Comparison of ENCODE assay signal across 8 cellular contexts in genomic region chr19:47284324-47284899, GRCh38. TPM values are rescaled to one million over a fixed set of nuclear protein-coding genes. Genes with fewer than 3 reads are reported as not detected.
DNase-seq lines count a peak whose midpoint lies in the region; ATAC-seq and TF ChIP-seq lines count a peak whose summit lies in the region.

No MANE protein-coding gene starts in this region.

- no peak overlapping the region for H3K4me2 ChIP-seq in mammary epithelial cell (ENCODE audit: insufficient read depth, low read depth, low read length)

- CTCF ChIA-PET in activated CD4-positive, alpha-beta T cell treated with anti-CD3 and anti-CD28 coated beads for 36 hours (lab: Charles Lee), result interaction anchor here (0.7 to 1.7 kb wide), 15 partner anchors 10 to 265 kb away, joined by 3 to 8 read pairs (median 4); partner anchors contain the start of genes CCDC9, INAFM1 and NAPA
- CTCF ChIA-PET in mammary epithelial cell (lab: Charles Lee; ENCODE audit: low non-redundant PET), result interaction anchor here (0.7 kb wide), 1 partner anchor 158 kb away, joined by 8 read pairs; no protein-coding TSS in a partner anchor

- H3K27me3 Mint-ChIP-seq in activated CD4-positive, alpha-beta T cell treated with anti-CD3 and anti-CD28 coated beads for 36 hours, result no peaks in the 10 kb centered on the region

- H3K9me3 ChIP-seq in mammary epithelial cell (replicated peaks; ENCODE audit: insufficient read depth, low read length) (no peaks in the 10 kb centered on the region), liver (ENCODE audit: control insufficient read depth in 4 of 4, low read length in 3 of 4) (no peaks in the 10 kb centered on the region), upper lobe of right lung (no peaks in the 10 kb centered on the region)

- H3K4me1 ChIP-seq in mammary epithelial cell (ENCODE audit: insufficient read depth, low read length) (peaks cover 6% of the 10 kb centered on the region), liver (ENCODE audit: control insufficient read depth in 4 of 4, insufficient read depth in 4 of 4, low read length in 3 of 4) (peaks cover 0 to 5% (median 1%) of the 10 kb centered on the region in 4 donors), upper lobe of right lung (no peaks in the 10 kb centered on the region)

- H3K36me3 ChIP-seq in mammary epithelial cell (ENCODE audit: insufficient read depth, low read length) (no peaks in the 10 kb centered on the region), liver (ENCODE audit: control insufficient read depth in 4 of 4, insufficient read depth in 3 of 4, low read depth in 1 of 4, low read length in 3 of 4) (no peaks in the 10 kb centered on the region), upper lobe of right lung (no peaks in the 10 kb centered on the region)

- H2AFZ ChIP-seq in mammary epithelial cell (ENCODE audit: low read depth, low read length), result no peak overlapping the region

- H3K27me3 ChIP-seq in mammary epithelial cell (ENCODE audit: insufficient read depth, low read length) (no peaks in the 10 kb centered on the region), liver (ENCODE audit: control insufficient read depth in 4 of 4, insufficient read depth in 4 of 4, low read length in 3 of 4) (no peaks in the 10 kb centered on the region), upper lobe of right lung (no peaks in the 10 kb centered on the region)

- TF ChIP-seq RAD21 in liver (IDR thresholded peaks at IDR 0.05), result peak; percentile 78 to 80

- no TSS peak for BruUV-seq in mammary epithelial cell (replicated peaks; lab: Mats Ljungman, UMichigan)

- no peaks in the 10 kb centered on the region for H3K36me3 Mint-ChIP-seq in activated CD4-positive, alpha-beta T cell treated with anti-CD3 and anti-CD28 coated beads for 36 hours (ENCODE audit: low read depth)

- TF ChIP-seq CTCF in mammary epithelial cell (conservative IDR thresholded peaks at IDR 0.05 in 1 of 2, IDR thresholded peaks at IDR 0.05 in 1 of 2; ENCODE audit: extremely low read depth in 1 of 2, insufficient read depth in 1 of 2, low read depth in 1 of 2, low read length in 2 of 2) (peak; percentile 77 to 90), liver (IDR thresholded peaks at IDR 0.05; ENCODE audit: low read depth, low read length, missing input control) (peak; percentile 96), upper lobe of right lung (IDR thresholded peaks at IDR 0.05) (peak; percentile 85)

- H3K79me2 ChIP-seq in mammary epithelial cell (ENCODE audit: insufficient read depth, low read length), result no peaks in the 10 kb centered on the region

- DNase-seq in activated CD4-positive, alpha-beta T cell treated with anti-CD3 and anti-CD28 coated beads for 36 hours, result peak; percentile 45
- DNase-seq in activated CD4-positive, alpha-beta T cell treated with anti-CD3 and anti-CD28 coated beads, Interleukin-2, amount 50 U/mL, for 1 hour, result no peak
- peak; percentile 67 for DNase-seq in Jurkat, Clone E6-1 (ENCODE audit: low read depth, low spot score)
- peak; percentile 75 for DNase-seq in OCI-M1 (lab: John Stamatoyannopoulos, UW)
- peak; percentile 37 for DNase-seq in mammary epithelial cell
- no peak for DNase-seq in upper lobe of right lung
- DNase-seq in NK-92 (lab: John Stamatoyannopoulos, UW; ENCODE audit: unreplicated experiment), result no peak

- H3K9me3 Mint-ChIP-seq in activated CD4-positive, alpha-beta T cell treated with anti-CD3 and anti-CD28 coated beads for 36 hours (ENCODE audit: low read depth), result no peaks in the 10 kb centered on the region

- POLR2A ChIA-PET in activated CD4-positive, alpha-beta T cell treated with anti-CD3 and anti-CD28 coated beads for 36 hours (lab: Charles Lee), result no interaction called here

- no peak for ATAC-seq in activated CD4-positive, alpha-beta T cell treated with anti-CD3 and anti-CD28 coated beads for 36 hours
- ATAC-seq in upper lobe of right lung, result peak; percentile 70

- dilution Hi-C loops in mammary epithelial cell (cut with HindIII; ENCODE audit: low sequenced_read_pairs), result no loop called here

- no peak overlapping the region for H3K27ac Mint-ChIP-seq in activated CD4-positive, alpha-beta T cell treated with anti-CD3 and anti-CD28 coated beads for 36 hours

- in situ Hi-C loops in mammary epithelial cell (cut with MboI; ENCODE audit: low sequenced_read_pairs in 2 of 2), result loop anchor here in 1 of 2 donors (25.0 kb wide), 1 partner anchor 403 kb away; no protein-coding TSS in a partner anchor

- no peak overlapping the region for H3K4me3 ChIP-seq in Jurkat, Clone E6-1 (ENCODE audit: low read length)
- H3K4me3 ChIP-seq in mammary epithelial cell (replicated peaks in 1 of 3; ENCODE audit: insufficient read depth in 1 of 3, low read depth in 2 of 3, low read length in 3 of 3), result no peak overlapping the region
- no peak overlapping the region for H3K4me3 ChIP-seq in liver (ENCODE audit: low read depth in 1 of 3, low read length in 3 of 3)
- no peak overlapping the region for H3K4me3 ChIP-seq in upper lobe of right lung

- WGBS in mammary epithelial cell (ENCODE audit: low coverage, missing lambda C conversion rate), result 25% methylated on average over 9 of the region's 9 CpGs
- 27% methylated on average over 9 of the region's 9 CpGs for WGBS in liver

- intact Hi-C loops in activated CD4-positive, alpha-beta T cell treated with anti-CD3 and anti-CD28 coated beads for 36 hours (cut with DNase I, micrococcal nuclease), result loop anchor here in 1 of 2 experiments (5.0 kb wide), 2 partner anchors 108 to 423 kb away; no protein-coding TSS in a partner anchor
- intact Hi-C loops in mammary epithelial cell (cut with micrococcal nuclease), result loop anchor here (1.0 to 5.0 kb wide), 2 partner anchors 107 to 143 kb away; no protein-coding TSS in a partner anchor
- intact Hi-C loops in upper lobe of right lung (cut with DNase I), result no loop called here

- H4K20me1 ChIP-seq in mammary epithelial cell (ENCODE audit: insufficient read depth, low read length), result no peaks in the 10 kb centered on the region

- no peak overlapping the region for H3K27ac ChIP-seq in mammary epithelial cell (ENCODE audit: insufficient read depth, low read depth, low read length)
- H3K27ac ChIP-seq in liver (ENCODE audit: low read depth in 1 of 2, low read length in 2 of 2), result no peak overlapping the region
- no peak overlapping the region for H3K27ac ChIP-seq in upper lobe of right lung

- no peak overlapping the region for H3K9ac ChIP-seq in mammary epithelial cell (ENCODE audit: insufficient read depth, low read length)
- H3K9ac ChIP-seq in liver (ENCODE audit: low read depth in 1 of 2, low read length in 2 of 2), result no peak overlapping the region

- peaks cover 5% of the 10 kb centered on the region for H3K4me1 Mint-ChIP-seq in activated CD4-positive, alpha-beta T cell treated with anti-CD3 and anti-CD28 coated beads for 36 hours

- H3K4me3 Mint-ChIP-seq in activated CD4-positive, alpha-beta T cell treated with anti-CD3 and anti-CD28 coated beads for 36 hours, result no peak overlapping the region

TF ChIP-seq in liver, 16 proteins besides CTCF, POLR2A, EP300 and RAD21:
- TF ChIP-seq JUND (IDR thresholded peaks at IDR 0.05) (no peak), EGR1 (IDR thresholded peaks at IDR 0.05; ENCODE audit: low read depth in 2 of 2) (no peak), NR2F2 (IDR thresholded peaks at IDR 0.05) (no peak), RXRA (IDR thresholded peaks at IDR 0.05) (no peak), FOXA1 (IDR thresholded peaks at IDR 0.05) (no peak)

RNA-seq across cellular contexts. Expression of gene INAFM1, which starts 9.7 kb away (rescaled TPM):
- total RNA-seq in activated CD4-positive, alpha-beta T cell treated with anti-CD3 and anti-CD28 coated beads for 36 hours, result 10 to 100 TPM; 11.7 to 13.2 TPM
- polyA plus RNA-seq in Jurkat, Clone E6-1 (2012; ENCODE audit: insufficient read depth, insufficient read length), result 7.2 TPM
- total RNA-seq in mammary epithelial cell (10 to 100 TPM in 1 of 2 donors, 1 to 10 TPM in 1; 2.0 to 10.9 TPM), liver (1 to 10 TPM; 1.5 to 2.0 TPM), upper lobe of right lung (18.2 TPM)
- polyA plus RNA-seq in mammary epithelial cell (0.65 TPM), liver (1 to 10 TPM; 1.8 to 2.5 TPM)
- polyA minus RNA-seq in mammary epithelial cell, result not detected

RNA-seq across cellular contexts. Expression of gene C5AR1, which starts 25.2 kb away (rescaled TPM):
- under 1 TPM; 0.41 to 0.79 TPM for total RNA-seq in activated CD4-positive, alpha-beta T cell treated with anti-CD3 and anti-CD28 coated beads for 36 hours
- polyA plus RNA-seq in Jurkat, Clone E6-1 (2012; ENCODE audit: insufficient read depth, insufficient read length), result not detected
- total RNA-seq in mammary epithelial cell (1 to 10 TPM in 1 of 2 donors, under 1 TPM in 1; 0.17 to 1.9 TPM), liver (1 to 10 TPM; 1.8 to 5.3 TPM), upper lobe of right lung (58.9 TPM)
- polyA plus RNA-seq in mammary epithelial cell (0.03 TPM), liver (1 to 10 TPM; 2.5 to 3.9 TPM)
- polyA minus RNA-seq in mammary epithelial cell, result not detected

RNA-seq across cellular contexts. Expression of gene CCDC9, which starts 28.1 kb away (rescaled TPM):
- 10 to 100 TPM; 22.4 to 30.6 TPM for total RNA-seq in activated CD4-positive, alpha-beta T cell treated with anti-CD3 and anti-CD28 coated beads for 36 hours
- 15.6 TPM for polyA plus RNA-seq in Jurkat, Clone E6-1 (2012; ENCODE audit: insufficient read depth, insufficient read length)
- total RNA-seq in mammary epithelial cell (10 to 100 TPM in 1 of 2 donors, 1 to 10 TPM in 1; 4.7 to 29.6 TPM), liver (1 to 10 TPM; 2.8 to 8.1 TPM), upper lobe of right lung (36.1 TPM)
- polyA plus RNA-seq in mammary epithelial cell (3.2 TPM), liver (1 to 10 TPM; 1.4 to 8.0 TPM)
- 9.1 TPM for polyA minus RNA-seq in mammary epithelial cell

RNA-seq across cellular contexts. Expression of gene C5AR2, which starts 47.6 kb away (rescaled TPM):
- total RNA-seq in activated CD4-positive, alpha-beta T cell treated with anti-CD3 and anti-CD28 coated beads for 36 hours, result not detected
- not detected for polyA plus RNA-seq in Jurkat, Clone E6-1 (2012; ENCODE audit: insufficient read depth, insufficient read length)
- total RNA-seq in mammary epithelial cell, result under 1 TPM in 1 of 2 donors, not detected in 1; 0.09 TPM
- 0.06 TPM for polyA plus RNA-seq in mammary epithelial cell
- polyA minus RNA-seq in mammary epithelial cell, result not detected
- total RNA-seq in liver, result 1 to 10 TPM; 1.8 to 2.8 TPM
- polyA plus RNA-seq in liver, result 1 to 10 TPM in 1 of 2 donors, under 1 TPM in 1; 0.61 to 1.8 TPM
- 3.5 TPM for total RNA-seq in upper lobe of right lung

RNA-seq across cellular contexts. Expression of gene BBC3, which starts 53.4 kb away (rescaled TPM):
- 10 to 100 TPM in 1 of 2 experiments, 1 to 10 TPM in 1; 8.1 to 12.0 TPM for total RNA-seq in activated CD4-positive, alpha-beta T cell treated with anti-CD3 and anti-CD28 coated beads for 36 hours
- polyA plus RNA-seq in Jurkat, Clone E6-1 (2012; ENCODE audit: insufficient read depth, insufficient read length), result 3.5 TPM
- total RNA-seq in mammary epithelial cell (1 to 10 TPM; 7.0 to 8.1 TPM), liver (1 to 10 TPM; 1.0 to 2.1 TPM), upper lobe of right lung (20.1 TPM)
- polyA plus RNA-seq in mammary epithelial cell (1.4 TPM), liver (1 to 10 TPM in 1 of 2 donors, under 1 TPM in 1; 0.35 to 2.6 TPM)
- 1.2 TPM for polyA minus RNA-seq in mammary epithelial cell

Comparison
In these comparisons a context has a peak if more than half of its experiments do, and no peak if none do; other contexts are left out.
1. DNase-seq: peak in activated CD4-positive, alpha-beta T cell treated with anti-CD3 and anti-CD28 coated beads for 36 hours (single experiment), Jurkat, Clone E6-1 (single experiment), OCI-M1 (single experiment) and mammary epithelial cell (single experiment); none in activated CD4-positive, alpha-beta T cell treated with anti-CD3 and anti-CD28 coated beads, Interleukin-2, amount 50 U/mL, for 1 hour (single experiment), upper lobe of right lung (single experiment) and NK-92 (single experiment).
2. Peak in every context shown above with its lines, with median percentiles within 50 percentile points of each other: CTCF ChIP-seq.